Comparison of ENCODE assay signal across 8 cellular contexts in the genomic region with DNA sequence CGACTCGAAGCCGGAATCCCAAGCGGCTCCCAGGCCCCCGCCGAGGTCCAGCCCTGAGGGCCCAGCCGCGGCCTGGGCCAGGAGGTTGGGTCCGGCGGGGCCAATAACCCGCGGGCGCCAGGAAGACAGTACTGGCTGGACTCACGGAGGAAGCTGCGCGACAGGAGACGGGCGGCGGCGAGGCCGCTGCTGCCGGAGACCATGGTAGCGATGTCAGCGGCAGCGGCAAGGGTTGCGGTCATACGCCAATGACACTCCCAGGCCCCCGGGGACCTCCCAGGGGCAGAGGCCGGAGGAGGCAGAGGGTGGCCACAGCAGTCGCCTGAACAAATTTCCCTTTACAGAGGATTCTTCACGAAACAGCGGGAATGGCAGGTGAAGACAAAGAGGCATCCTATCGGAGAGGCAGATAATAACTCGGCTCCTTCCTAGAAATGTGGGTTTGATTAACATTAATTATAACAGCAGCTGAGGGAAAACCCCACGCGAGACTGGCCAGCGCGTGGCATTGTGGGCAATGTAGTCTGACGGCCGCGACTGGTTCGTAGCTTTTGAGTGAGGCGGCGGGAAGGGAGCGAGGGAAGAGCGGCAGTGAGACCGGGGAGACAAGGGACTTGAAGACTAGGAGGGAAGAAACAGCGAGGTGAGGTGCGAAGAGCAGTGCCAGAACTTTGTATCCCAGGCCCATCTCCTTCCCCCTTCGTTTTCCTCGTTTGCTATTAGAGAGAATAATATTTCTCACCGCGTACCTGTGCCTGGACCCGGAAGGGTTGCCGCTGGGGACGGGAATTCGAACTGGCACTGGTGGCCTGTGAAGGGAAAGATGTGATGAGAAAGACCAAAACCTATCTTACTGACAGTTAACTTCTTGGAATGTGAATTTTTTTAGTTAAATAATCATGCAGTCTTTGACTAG. TPM values are rescaled to one million over a fixed set of nuclear protein-coding genes. Genes with fewer than 3 reads are reported as not detected.
DNase-seq lines count a peak whose midpoint lies in the region; ATAC-seq and TF ChIP-seq lines count a peak whose summit lies in the region.

A gene (minus strand): TSS at position 253 of the 916 bp plus-strand sequence. CDS start 11 bp downstream, at position 242.

- H3K79me2 ChIP-seq in PC-3 (ENCODE audit: low read length), result peaks cover 42% of the 10 kb centered on the region

- intact Hi-C loops in PC-3 (cut with micrococcal nuclease), result no loop called here

- H3K9ac ChIP-seq in PC-3 (ENCODE audit: low read length), result peak within 1 kb of the TSS; percentile 92

- H3F3A ChIP-seq in PC-3 (ENCODE audit: low read length, unreplicated experiment), result no peaks in the 10 kb centered on the region

- peaks cover 15% of the 10 kb centered on the region for H3K4me1 ChIP-seq in PC-3 (ENCODE audit: insufficient read depth, low read length)

- H3K9me3 ChIP-seq in PC-3 (ENCODE audit: low read length), result no peaks in the 10 kb centered on the region

- TSS peak; percentile 52 for BruUV-seq in PC-3 (replicated peaks; lab: Mats Ljungman, UMichigan)

- H3K27me3 ChIP-seq in PC-3 (ENCODE audit: low read length), result no peaks in the 10 kb centered on the region

- POLR2A ChIA-PET in PC-3 (lab: Charles Lee; ENCODE audit: unreplicated experiment), result interaction anchor here (0.5 to 0.6 kb wide), 3 partner anchors 9 to 461 kb away, joined by 4 to 16 read pairs (median 5); no protein-coding TSS in a partner anchor

- H3K9me2 ChIP-seq in PC-3 (replicated peaks; ENCODE audit: low read length), result no peaks in the 10 kb centered on the region

- peak within 1 kb of the TSS; percentile 88 for H3K4me2 ChIP-seq in PC-3 (ENCODE audit: low read length)

- TF ChIP-seq RAD21 in Ishikawa (IDR thresholded peaks at IDR 0.05; ENCODE audit: low read depth), result no peak

- H3K36me3 ChIP-seq in PC-3 (ENCODE audit: low read depth, low read length), result no peaks in the 10 kb centered on the region

- H4K20me1 ChIP-seq in PC-3 (ENCODE audit: low read length), result no peaks in the 10 kb centered on the region; the same call in 1 of the 2 replicates

- peak; percentile 89 for DNase-seq in DMS114 treated with DMSO at 0.1 percent for 48 hours (lab: John Stamatoyannopoulos, UW; ENCODE audit: unreplicated experiment)
- peak; percentile 80 for DNase-seq in PC-3
- DNase-seq in activated T-cell treated with anti-CD3 and anti-CD28 coated beads for 48 hours (ENCODE audit: low read depth), result peak; percentile 81
- no peak for DNase-seq in epithelial cell of proximal tubule (ENCODE audit: low read depth)
- peak; percentile 88 for DNase-seq in mucosa of gallbladder (ENCODE audit: low spot score)
- peak; percentile 86 for DNase-seq in stimulated activated CD8-positive, alpha-beta memory T cell treated with anti-CD3 and anti-CD28 coated beads, Interleukin-4, amount 100 ng/mL, for 48 hours

- CTCF ChIA-PET in PC-3 (lab: Charles Lee), result no interaction called here

- TF ChIP-seq CTCF in PC-3 (conservative IDR thresholded peaks at IDR 0.05; ENCODE audit: low read depth, low read length), result no peak
- no peak for TF ChIP-seq CTCF in epithelial cell of proximal tubule (conservative IDR thresholded peaks at IDR 0.05; ENCODE audit: low read depth, low read length)

- H3K4me3 ChIP-seq in PC-3 (ENCODE audit: low read length), result peak within 1 kb of the TSS; percentile 92
- peak within 1 kb of the TSS; percentile 94 for H3K4me3 ChIP-seq in epithelial cell of proximal tubule (ENCODE audit: low read depth, low read length)

- TF ChIP-seq EP300 in Ishikawa (IDR thresholded peaks at IDR 0.05; ENCODE audit: borderline replicate concordance), result peak; percentile 41; the same call in 1 of the 2 replicates

- H3K27ac ChIP-seq in PC-3 (ENCODE audit: low read length), result peak within 1 kb of the TSS; percentile 50

- peak within 1 kb of the TSS; percentile 94 for H2AFZ ChIP-seq in PC-3 (ENCODE audit: low read length)

- peak; percentile 93 for ATAC-seq in GM21576 (IDR thresholded peaks at IDR 0.05; ENCODE audit: unreplicated experiment)
- ATAC-seq in PC-3, result peak; percentile 93

TF ChIP-seq in Ishikawa, 13 proteins besides CTCF, POLR2A, EP300 and RAD21:
- TF ChIP-seq TEAD4 (IDR thresholded peaks at IDR 0.05) (no peak), CREB1 (IDR thresholded peaks at IDR 0.05; ENCODE audit: low read depth) (0 out of 2 replicates have a peak, but pooled peaks have one; percentile 33), EGR1 (IDR thresholded peaks at IDR 0.05) (no peak), CEBPB (IDR thresholded peaks at IDR 0.05) (no peak), TCF12 (IDR thresholded peaks at IDR 0.05; ENCODE audit: low read depth) (peak; percentile 63), ZBTB7A (IDR thresholded peaks at IDR 0.05; ENCODE audit: low read depth) (no peak), YY1 (IDR thresholded peaks at IDR 0.05; ENCODE audit: low read depth) (peak; percentile 46; the same call in 1 of the 2 replicates), NFIC (IDR thresholded peaks at IDR 0.05) (no peak), FOXM1 (IDR thresholded peaks at IDR 0.05; ENCODE audit: borderline replicate concordance, low read depth) (no peak), TAF1 (IDR thresholded peaks at IDR 0.05; ENCODE audit: low read depth) (peak; percentile 47)
- TF ChIP-seq, protein P1, sequence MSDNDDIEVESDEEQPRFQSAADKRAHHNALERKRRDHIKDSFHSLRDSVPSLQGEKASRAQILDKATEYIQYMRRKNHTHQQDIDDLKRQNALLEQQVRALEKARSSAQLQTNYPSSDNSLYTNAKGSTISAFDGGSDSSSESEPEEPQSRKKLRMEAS (IDR thresholded peaks at IDR 0.05), result peak; percentile 86
- TF ChIP-seq, protein P2, sequence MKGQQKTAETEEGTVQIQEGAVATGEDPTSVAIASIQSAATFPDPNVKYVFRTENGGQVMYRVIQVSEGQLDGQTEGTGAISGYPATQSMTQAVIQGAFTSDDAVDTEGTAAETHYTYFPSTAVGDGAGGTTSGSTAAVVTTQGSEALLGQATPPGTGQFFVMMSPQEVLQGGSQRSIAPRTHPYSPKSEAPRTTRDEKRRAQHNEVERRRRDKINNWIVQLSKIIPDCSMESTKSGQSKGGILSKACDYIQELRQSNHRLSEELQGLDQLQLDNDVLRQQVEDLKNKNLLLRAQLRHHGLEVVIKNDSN (IDR thresholded peaks at IDR 0.05), result no peak
- TF ChIP-seq, protein P3, sequence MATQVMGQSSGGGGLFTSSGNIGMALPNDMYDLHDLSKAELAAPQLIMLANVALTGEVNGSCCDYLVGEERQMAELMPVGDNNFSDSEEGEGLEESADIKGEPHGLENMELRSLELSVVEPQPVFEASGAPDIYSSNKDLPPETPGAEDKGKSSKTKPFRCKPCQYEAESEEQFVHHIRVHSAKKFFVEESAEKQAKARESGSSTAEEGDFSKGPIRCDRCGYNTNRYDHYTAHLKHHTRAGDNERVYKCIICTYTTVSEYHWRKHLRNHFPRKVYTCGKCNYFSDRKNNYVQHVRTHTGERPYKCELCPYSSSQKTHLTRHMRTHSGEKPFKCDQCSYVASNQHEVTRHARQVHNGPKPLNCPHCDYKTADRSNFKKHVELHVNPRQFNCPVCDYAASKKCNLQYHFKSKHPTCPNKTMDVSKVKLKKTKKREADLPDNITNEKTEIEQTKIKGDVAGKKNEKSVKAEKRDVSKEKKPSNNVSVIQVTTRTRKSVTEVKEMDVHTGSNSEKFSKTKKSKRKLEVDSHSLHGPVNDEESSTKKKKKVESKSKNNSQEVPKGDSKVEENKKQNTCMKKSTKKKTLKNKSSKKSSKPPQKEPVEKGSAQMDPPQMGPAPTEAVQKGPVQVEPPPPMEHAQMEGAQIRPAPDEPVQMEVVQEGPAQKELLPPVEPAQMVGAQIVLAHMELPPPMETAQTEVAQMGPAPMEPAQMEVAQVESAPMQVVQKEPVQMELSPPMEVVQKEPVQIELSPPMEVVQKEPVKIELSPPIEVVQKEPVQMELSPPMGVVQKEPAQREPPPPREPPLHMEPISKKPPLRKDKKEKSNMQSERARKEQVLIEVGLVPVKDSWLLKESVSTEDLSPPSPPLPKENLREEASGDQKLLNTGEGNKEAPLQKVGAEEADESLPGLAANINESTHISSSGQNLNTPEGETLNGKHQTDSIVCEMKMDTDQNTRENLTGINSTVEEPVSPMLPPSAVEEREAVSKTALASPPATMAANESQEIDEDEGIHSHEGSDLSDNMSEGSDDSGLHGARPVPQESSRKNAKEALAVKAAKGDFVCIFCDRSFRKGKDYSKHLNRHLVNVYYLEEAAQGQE (IDR thresholded peaks at IDR 0.05; ENCODE audit: low read depth), result no peak

RNA-seq across cellular contexts. Expression of the gene that starts here (rescaled TPM):
- total RNA-seq in PC-3 (2014; rRNA removed), result 67.7 and 83.4 TPM in 2 replicates
- 52.6 and 78.4 TPM in 2 replicates for total RNA-seq in epithelial cell of proximal tubule
- total RNA-seq in mucosa of gallbladder, result 83.3 TPM
